ENCODE assay signal across 7 cellular contexts in the genomic region with DNA sequence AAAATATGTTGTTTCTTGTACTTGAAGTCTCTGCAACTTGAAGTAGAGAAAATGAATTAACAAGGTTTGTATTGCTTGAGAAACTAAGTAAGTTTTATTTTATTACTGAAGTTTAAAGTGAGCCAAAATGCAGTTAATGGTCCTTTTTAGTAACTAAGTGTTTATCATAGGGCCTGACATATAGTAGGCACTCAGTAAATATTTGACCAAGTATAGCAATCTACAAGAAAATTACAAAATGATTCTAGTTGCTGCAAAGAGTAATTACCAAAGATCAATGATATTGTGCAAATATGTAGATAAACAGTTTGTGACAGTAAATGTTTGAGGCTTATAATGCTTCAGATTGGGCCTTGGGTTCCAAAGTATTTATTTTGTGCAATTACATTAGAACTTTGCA.
"Had no signal": no experiment of that assay in that cellular context is flagged by ENCODE, and none has a peak within 500 bp of the region (broad histone marks: within the 10 kb centered on the region; RNA-seq: fewer than 3 reads in every experiment).

No MANE protein-coding gene starts in this region.

- H3K9me3 Mint-ChIP-seq: H9, IgD-negative memory B cell had no signal

- H3K27me3 Mint-ChIP-seq: IgD-negative memory B cell had no signal

- DNase-seq: H9, HCEC 1CT had no signal

- H3K27ac Mint-ChIP-seq: GM23338, H9 had no signal

- FAIRE-seq: H1, H54, HTR-8/SVneo had no signal

- H3K36me3 Mint-ChIP-seq: IgD-negative memory B cell had no signal

- ATAC-seq: GM23338 had no signal

- H3K4me3 ChIP-seq: GM23338 had no signal

- H3K4me2 ChIP-seq: GM23338 had no signal

- H2AFZ ChIP-seq: GM23338 had no signal
